Comparison of ENCODE assay signal across 9 cellular contexts in genomic region chr9:87498816-87499454, GRCh38. TPM values are rescaled to one million over a fixed set of nuclear protein-coding genes. Genes with fewer than 3 reads are reported as not detected.
DNase-seq lines count a peak whose midpoint lies in the region; TF ChIP-seq lines count a peak whose summit lies in the region.
"Had no signal": no experiment of that assay in that cellular context is flagged by ENCODE, and none has a peak within 500 bp of the region (broad histone marks: within the 10 kb centered on the region; RNA-seq: fewer than 3 reads in every experiment).

No MANE protein-coding gene starts in this region.

- no peaks in the 10 kb centered on the region for H3K36me3 Mint-ChIP-seq in activated CD4-positive, alpha-beta T cell treated with anti-CD3 and anti-CD28 coated beads, Interleukin-2, amount 10 ng/mL, durations not matched to agents 7 days and 5 days (ENCODE audit: low read depth)
- H3K36me3 Mint-ChIP-seq in activated naive CD8-positive, alpha-beta T cell treated with anti-CD3 and anti-CD28 coated beads for 36 hours, result no peaks in the 10 kb centered on the region

- H3K4me3 Mint-ChIP-seq in activated CD4-positive, alpha-beta T cell treated with anti-CD3 and anti-CD28 coated beads, Interleukin-2, amount 10 ng/mL, durations not matched to agents 7 days and 5 days, result peak overlapping the region; percentile 26
- H3K4me3 Mint-ChIP-seq in activated naive CD8-positive, alpha-beta T cell treated with anti-CD3 and anti-CD28 coated beads for 36 hours, result peak overlapping the region; percentile 55

- peaks cover 8% of the 10 kb centered on the region for H3K27me3 ChIP-seq in suprapubic skin

- no peaks in the 10 kb centered on the region for H3K9me3 ChIP-seq in suprapubic skin

- H3K27ac ChIP-seq in suprapubic skin, result peak overlapping the region; percentile 72

- WGBS in suprapubic skin, result 24% methylated on average over 24 of the region's 26 CpGs

- peak overlapping the region; percentile 59 for H3K4me3 ChIP-seq in suprapubic skin

- TF ChIP-seq EP300 in suprapubic skin (IDR thresholded peaks at IDR 0.05), result no peak

- H3K4me1 Mint-ChIP-seq in activated CD4-positive, alpha-beta T cell treated with anti-CD3 and anti-CD28 coated beads, Interleukin-2, amount 10 ng/mL, durations not matched to agents 7 days and 5 days, result peaks cover 20% of the 10 kb centered on the region
- H3K4me1 Mint-ChIP-seq in activated naive CD8-positive, alpha-beta T cell treated with anti-CD3 and anti-CD28 coated beads for 36 hours, result peaks cover 15% of the 10 kb centered on the region

- CTCF ChIA-PET in activated CD4-positive, alpha-beta T cell treated with anti-CD3 and anti-CD28 coated beads, Interleukin-2, amount 10 ng/mL, durations not matched to agents 7 days and 5 days (lab: Charles Lee), result interaction anchor here (0.6 kb wide), 1 partner anchor 86 kb away, joined by 3 read pairs; no protein-coding TSS in a partner anchor

- H3K36me3 ChIP-seq in suprapubic skin, result no peaks in the 10 kb centered on the region

- no peak for TF ChIP-seq CTCF in suprapubic skin (IDR thresholded peaks at IDR 0.05)

- TF ChIP-seq POLR2A in suprapubic skin (IDR thresholded peaks at IDR 0.05), result no peak

- no peak overlapping the region for H3K27ac Mint-ChIP-seq in activated CD4-positive, alpha-beta T cell treated with anti-CD3 and anti-CD28 coated beads, Interleukin-2, amount 10 ng/mL, durations not matched to agents 7 days and 5 days
- no peak overlapping the region for H3K27ac Mint-ChIP-seq in activated naive CD8-positive, alpha-beta T cell treated with anti-CD3 and anti-CD28 coated beads for 36 hours

- H3K27me3 Mint-ChIP-seq in activated CD4-positive, alpha-beta T cell treated with anti-CD3 and anti-CD28 coated beads, Interleukin-2, amount 10 ng/mL, durations not matched to agents 7 days and 5 days, result peaks cover 49% of the 10 kb centered on the region
- H3K27me3 Mint-ChIP-seq in activated naive CD8-positive, alpha-beta T cell treated with anti-CD3 and anti-CD28 coated beads for 36 hours, result peaks cover 59% of the 10 kb centered on the region

- POLR2A ChIA-PET in activated CD4-positive, alpha-beta T cell treated with anti-CD3 and anti-CD28 coated beads, Interleukin-2, amount 10 ng/mL, durations not matched to agents 7 days and 5 days (lab: Charles Lee), result interaction anchor here (0.7 kb wide), 1 partner anchor 26 kb away, joined by 9 read pairs; no protein-coding TSS in a partner anchor

- H3K9me3 Mint-ChIP-seq in activated CD4-positive, alpha-beta T cell treated with anti-CD3 and anti-CD28 coated beads, Interleukin-2, amount 10 ng/mL, durations not matched to agents 7 days and 5 days, result no peaks in the 10 kb centered on the region
- no peaks in the 10 kb centered on the region for H3K9me3 Mint-ChIP-seq in activated naive CD8-positive, alpha-beta T cell treated with anti-CD3 and anti-CD28 coated beads for 36 hours

- no peak for DNase-seq in activated CD4-positive, alpha-beta T cell treated with anti-CD3 and anti-CD28 coated beads, Interleukin-2, amount 10 ng/mL, durations not matched to agents 7 days and 5 days
- no peak for DNase-seq in activated CD4-positive, alpha-beta T cell treated with anti-CD3 and anti-CD28 coated beads for 4 hours
- DNase-seq in activated naive CD8-positive, alpha-beta T cell treated with anti-CD3 and anti-CD28 coated beads for 36 hours, result no peak
- peak; percentile 37 for DNase-seq in kidney tubule cell (ENCODE audit: low spot score)
- no peak for DNase-seq in suprapubic skin (ENCODE audit: low spot score in 2 of 2)
- no peak for DNase-seq in NCI-H1048 (lab: John Stamatoyannopoulos, UW)
- DNase-seq in ACHN, result no peak
- no peak for DNase-seq in middle frontal gyrus (ENCODE audit: extremely low spot score, low spot score)
- DNase-seq: DND-41 had no signal

- in situ Hi-C loops in ACHN (cut with HindIII; ENCODE audit: low pct_ligation_motif_present, low pct_unique_long_range_greater_than_20kb, low sequenced_read_pairs), result no loop called here

- H3K4me1 ChIP-seq in suprapubic skin, result peaks cover 47% of the 10 kb centered on the region

RNA-seq across cellular contexts. Expression of gene DAPK1, which starts 1.3 kb away (rescaled TPM):
- under 1 TPM; 0.30 to 0.35 TPM for total RNA-seq in activated CD4-positive, alpha-beta T cell treated with anti-CD3 and anti-CD28 coated beads, Interleukin-2, amount 10 ng/mL, durations not matched to agents 7 days and 5 days
- total RNA-seq in activated naive CD8-positive, alpha-beta T cell treated with anti-CD3 and anti-CD28 coated beads for 36 hours, result 1 to 10 TPM; 1.6 to 1.9 TPM
- 10 to 100 TPM in 2 of 4 donors, 1 to 10 TPM in 2; 5.4 to 13.4 (median 9.8) TPM for total RNA-seq in suprapubic skin
